ENCODE assay signal across 5 cellular contexts in genomic region chr2:123839326-123839725, GRCh38.
"Had no signal": no experiment of that assay in that cellular context is flagged by ENCODE, and none has a peak within 500 bp of the region (broad histone marks: within the 10 kb centered on the region; RNA-seq: fewer than 3 reads in every experiment).

No MANE protein-coding gene starts in this region.

- ATAC-seq: GM23338, HepG2 had no signal

- H3K4me2 ChIP-seq: GM23338 had no signal

- H3K27ac ChIP-seq: HL-60 had no signal

- H3K4me3 ChIP-seq: GM23338 had no signal

- H2AFZ ChIP-seq: GM23338 had no signal

- DNase-seq: H9, HCEC 1CT had no signal
